2 cellular contexts compared by ENCODE assay signal in the genomic region with DNA sequence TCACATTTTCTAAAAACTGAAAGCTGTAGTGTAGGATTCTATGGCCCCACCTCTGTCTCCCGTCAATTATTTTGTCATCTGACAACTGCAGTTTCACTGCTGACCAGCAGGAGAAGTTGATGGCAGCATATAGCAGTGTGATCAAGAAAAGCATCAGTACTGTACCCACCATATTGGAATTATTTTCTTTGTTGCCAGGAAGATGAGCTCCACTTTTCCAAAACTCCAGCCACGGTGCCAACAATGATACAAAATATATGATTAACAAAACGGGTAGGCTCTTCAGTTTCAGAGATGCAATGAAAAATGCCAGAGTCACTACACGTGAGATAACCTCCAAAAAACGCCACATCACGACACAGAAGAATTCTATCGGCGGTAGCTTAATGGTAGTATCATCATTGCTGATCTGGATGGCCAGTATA.
TF ChIP-seq lines count a peak whose summit lies in the region.

No MANE protein-coding gene starts in this region.

TF ChIP-seq in HEK293, 187 proteins besides CTCF, POLR2A, EP300 and RAD21 (continued from another document):
- TF ChIP-seq ZNF394 (tag by site-specific recombination; IDR thresholded peaks at IDR 0.05; ENCODE audit: borderline replicate concordance): no peak
TF ChIP-seq in HEK293: peak in this region for 1.

TF ChIP-seq in HepG2, 621 proteins besides CTCF, POLR2A, EP300 and RAD21 (continued from another document):
- TF ChIP-seq ZNF703 (CRISPR knock-in tag; IDR thresholded peaks at IDR 0.05; ENCODE audit: borderline replicate concordance) (no peak), ZBTB42 (CRISPR knock-in tag; IDR thresholded peaks at IDR 0.05) (no peak), ZNF10 (CRISPR knock-in tag; IDR thresholded peaks at IDR 0.05; ENCODE audit: borderline replicate concordance, low read depth) (no peak), SSRP1 (CRISPR knock-in tag; IDR thresholded peaks at IDR 0.05) (no peak), HNRNPH1 (optimal IDR thresholded peaks at IDR 0.05; ENCODE audit: low read depth, low read length) (no peak), ZNF572 (CRISPR knock-in tag; IDR thresholded peaks at IDR 0.05) (no peak), KDM1A (CRISPR knock-in tag; IDR thresholded peaks at IDR 0.05) (no peak), ZNF121 (CRISPR knock-in tag; IDR thresholded peaks at IDR 0.05) (no peak), FOXM1 (CRISPR knock-in tag; IDR thresholded peaks at IDR 0.05) (no peak)
- TF ChIP-seq, protein P1, sequence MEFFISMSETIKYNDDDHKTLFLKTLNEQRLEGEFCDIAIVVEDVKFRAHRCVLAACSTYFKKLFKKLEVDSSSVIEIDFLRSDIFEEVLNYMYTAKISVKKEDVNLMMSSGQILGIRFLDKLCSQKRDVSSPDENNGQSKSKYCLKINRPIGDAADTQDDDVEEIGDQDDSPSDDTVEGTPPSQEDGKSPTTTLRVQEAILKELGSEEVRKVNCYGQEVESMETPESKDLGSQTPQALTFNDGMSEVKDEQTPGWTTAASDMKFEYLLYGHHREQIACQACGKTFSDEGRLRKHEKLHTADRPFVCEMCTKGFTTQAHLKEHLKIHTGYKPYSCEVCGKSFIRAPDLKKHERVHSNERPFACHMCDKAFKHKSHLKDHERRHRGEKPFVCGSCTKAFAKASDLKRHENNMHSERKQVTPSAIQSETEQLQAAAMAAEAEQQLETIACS (CRISPR knock-in tag; IDR thresholded peaks at IDR 0.05): no peak
- TF ChIP-seq, protein P2, sequence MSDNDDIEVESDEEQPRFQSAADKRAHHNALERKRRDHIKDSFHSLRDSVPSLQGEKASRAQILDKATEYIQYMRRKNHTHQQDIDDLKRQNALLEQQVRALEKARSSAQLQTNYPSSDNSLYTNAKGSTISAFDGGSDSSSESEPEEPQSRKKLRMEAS (IDR thresholded peaks at IDR 0.05): no peak
